In the genomic region with DNA sequence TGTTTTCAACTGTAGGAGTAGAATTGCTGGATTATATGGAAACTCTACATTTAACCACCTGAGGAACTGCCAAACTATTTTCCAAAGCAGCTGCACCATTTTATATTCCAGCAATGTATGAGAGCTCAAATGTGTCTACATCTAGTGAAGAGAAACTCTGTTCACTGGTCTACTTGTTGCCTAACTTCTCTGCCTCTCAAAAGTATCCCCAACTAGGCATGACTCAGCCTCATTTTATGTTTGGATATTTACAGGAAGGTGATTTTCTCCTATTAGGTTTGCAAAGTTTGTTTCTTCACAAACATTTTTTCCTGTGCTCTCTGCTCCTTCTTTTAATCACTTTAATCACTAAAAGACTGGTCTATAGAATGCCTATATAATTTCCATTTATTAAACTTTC, we compare ENCODE assay signal across 27 cellular contexts. TPM values are rescaled to one million over a fixed set of nuclear protein-coding genes. Genes with fewer than 3 reads are reported as not detected.
A peak's percentile ranks its signal among the peaks of the same experiment; 100 is the strongest.
DNase-seq lines count a peak whose midpoint lies in the region; ATAC-seq and TF ChIP-seq lines count a peak whose summit lies in the region.
"Had no signal": no experiment of that assay in that cellular context is flagged by ENCODE, and none has a peak within 500 bp of the region (broad histone marks: within the 10 kb centered on the region; RNA-seq: fewer than 3 reads in every experiment).

No MANE protein-coding gene starts in this region.

- CTCF ChIA-PET in PC-9 (lab: Charles Lee): no interaction called here

- ATAC-seq in GM19452 (IDR thresholded peaks at IDR 0.05; ENCODE audit: unreplicated experiment) (no peak), GM19351 (IDR thresholded peaks at IDR 0.05; ENCODE audit: unreplicated experiment) (no peak)
- ATAC-seq: A549, GM23338 had no signal

- no peak overlapping the region for H3K9ac ChIP-seq in smooth muscle cell (ENCODE audit: low read depth)
- H3K9ac ChIP-seq: KMS-11 had no signal

- H3K4me1 ChIP-seq in PC-9 (replicated peaks; ENCODE audit: insufficient read depth) (peaks cover 72% of the 10 kb centered on the region), smooth muscle cell (ENCODE audit: low read depth) (no peaks in the 10 kb centered on the region)
- H3K4me1 ChIP-seq: Peyer's patch had no signal

- no TSS peak for BruUV-seq in PC-9 (replicated peaks; lab: Mats Ljungman, UMichigan)

- H3K27ac ChIP-seq in PC-9 (peak overlapping the region; percentile 88), smooth muscle cell (ENCODE audit: low read depth) (no peak overlapping the region)
- H3K27ac ChIP-seq: A549, KMS-11, Peyer's patch had no signal

- no peaks in the 10 kb centered on the region for H4K20me1 ChIP-seq in PC-9 (ENCODE audit: insufficient read depth)
- no peaks in the 10 kb centered on the region for H4K20me1 ChIP-seq in smooth muscle cell (ENCODE audit: low read depth)

- H3F3A ChIP-seq in PC-9 (ENCODE audit: insufficient read depth, low read depth) (peaks cover 46% of the 10 kb centered on the region), smooth muscle cell (ENCODE audit: low read depth) (no peaks in the 10 kb centered on the region)

- H3K79me2 ChIP-seq in PC-9 (ENCODE audit: low read depth) (no peaks in the 10 kb centered on the region), smooth muscle cell (ENCODE audit: low read depth) (no peaks in the 10 kb centered on the region)

- H2AFZ ChIP-seq in PC-9 (no peak overlapping the region; the same call in 1 of the 2 replicates), smooth muscle cell (ENCODE audit: low read depth) (no peak overlapping the region)
- H2AFZ ChIP-seq: GM23338 had no signal

- no peak for TF ChIP-seq CTCF in PC-9 (conservative IDR thresholded peaks at IDR 0.05)
- no peak for TF ChIP-seq CTCF in smooth muscle cell (IDR thresholded peaks at IDR 0.05; ENCODE audit: borderline replicate concordance, insufficient read depth, poor library complexity, severe bottlenecking)

- DNase-seq in H4 (ENCODE audit: low spot score) (peak; percentile 31), PC-9 (peak in 1 of 2 experiments; percentile 51), fibroblast of gingiva (ENCODE audit: low read depth) (peak; percentile 33), renal cortical epithelial cell (ENCODE audit: low read depth) (peak; percentile 66), smooth muscle cell (lab: John Stamatoyannopoulos, UW; ENCODE audit: unreplicated experiment) (no peak)
- DNase-seq: C1 segment of cervical spinal cord; CD4-positive, alpha-beta memory T cell; COR-L47; DMS53; HCEC 1CT; NCI-H1092 treated with DMSO at 0.1 percent for 48 hours; NCI-H1436; NCI-H187; NCI-H2081 treated with DMSO at 0.1 percent for 48 hours; NCI-H2171; NCI-H524 treated with DMSO at 0.1 percent for 48 hours; NCI-H82; NK-92 treated with Interleukin-12 subunit alpha and Interleukin-12 subunit beta, amount 100 ng/mL, for 24 hours; Peyer's patch; SHP77 treated with DMSO at 0.1 percent for 48 hours had no signal

- H3K27me3 ChIP-seq in PC-9 (ENCODE audit: insufficient read depth, low read depth) (no peaks in the 10 kb centered on the region), smooth muscle cell (ENCODE audit: low read depth) (no peaks in the 10 kb centered on the region)
- H3K27me3 ChIP-seq: Peyer's patch had no signal

- H3K4me3 ChIP-seq in PC-9: no peak overlapping the region
- H3K4me3 ChIP-seq in smooth muscle cell: no peak overlapping the region
- H3K4me3 ChIP-seq: A549, GM23338, Peyer's patch had no signal

- 0 out of 2 replicates have a peak, but pooled peaks cover 4% of the 10 kb centered on the region for H3K9me2 ChIP-seq in PC-9 (ENCODE audit: insufficient read depth)

- H3K9me3 ChIP-seq in PC-9 (ENCODE audit: insufficient read depth, low read depth) (peaks cover 24% of the 10 kb centered on the region), smooth muscle cell (replicated peaks; ENCODE audit: low read depth) (peaks cover 5% of the 10 kb centered on the region)

- no peaks in the 10 kb centered on the region for H3K36me3 ChIP-seq in PC-9 (ENCODE audit: low read depth)
- no peaks in the 10 kb centered on the region for H3K36me3 ChIP-seq in smooth muscle cell (ENCODE audit: low read depth)
- H3K36me3 ChIP-seq: Peyer's patch had no signal

- peak overlapping the region; percentile 45 for H3K4me2 ChIP-seq in PC-9
- H3K4me2 ChIP-seq in smooth muscle cell: no peak overlapping the region
- H3K4me2 ChIP-seq: A549, GM23338, KMS-11 had no signal

- intact Hi-C loops in PC-9 (cut with micrococcal nuclease; ENCODE audit: unreplicated experiment): loop anchor here (5.0 kb wide), 1 partner anchor 50 kb away; a partner anchor contains a TSS

- POLR2A ChIA-PET in PC-9 (lab: Charles Lee; ENCODE audit: unreplicated experiment): no interaction called here

RNA-seq across cellular contexts. Expression of a gene that starts 37.1 kb away (rescaled TPM):
- 307 and 321 TPM in 2 replicates for total RNA-seq in H4 (2014; rRNA removed; shearing (Covaris generic))
- total RNA-seq in PC-9 (2021) (235 and 269 TPM in 2 replicates), renal cortical epithelial cell (152 and 161 TPM in 2 replicates), smooth muscle cell (63.1 and 75.2 TPM in 2 replicates)
- 167 and 175 TPM in 2 replicates for polyA plus RNA-seq in smooth muscle cell

RNA-seq across cellular contexts. Expression of a gene that starts 49.8 kb away (rescaled TPM):
- total RNA-seq in H4 (2014; rRNA removed; shearing (Covaris generic)): 0.02 and 0.06 TPM in 2 replicates
- total RNA-seq in PC-9 (2021) (10.3 and 12.1 TPM in 2 replicates), renal cortical epithelial cell (0.30 and 2.1 TPM in 2 replicates), smooth muscle cell (0.18 and 0.54 TPM in 2 replicates)
- polyA plus RNA-seq in smooth muscle cell: 0.08 TPM in 1 of 2 replicates, not detected in the other
- total RNA-seq: CD4-positive, alpha-beta memory T cell; Daoy; G401; GM23338 had no signal
- polyA plus RNA-seq: A549; CD4-positive, alpha-beta memory T cell had no signal
